Comparison of ENCODE assay signal across 10 cellular contexts in the genomic region with DNA sequence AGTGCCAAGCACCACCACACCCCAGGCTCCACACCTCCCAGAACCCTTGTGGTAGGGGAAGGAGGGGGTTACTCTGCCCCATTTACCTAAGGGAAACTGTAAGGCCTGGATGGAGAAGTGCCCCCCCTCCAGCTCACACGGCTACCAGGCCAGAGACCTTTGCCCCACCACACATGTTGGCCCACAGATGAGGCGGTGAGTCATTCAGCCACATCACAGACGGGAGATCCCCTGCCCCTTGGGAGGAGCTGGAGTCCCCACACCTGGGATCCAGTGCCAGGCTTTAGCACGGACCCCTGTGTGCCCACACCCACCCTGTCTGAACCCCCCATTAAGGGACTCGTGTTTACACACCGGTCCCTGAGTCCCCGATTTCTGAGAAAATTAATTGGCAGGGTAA. TPM values are rescaled to one million over a fixed set of nuclear protein-coding genes. Genes with fewer than 3 reads are reported as not detected.
A peak's percentile ranks its signal among the peaks of the same experiment; 100 is the strongest.
DNase-seq lines count a peak whose midpoint lies in the region; ATAC-seq and TF ChIP-seq lines count a peak whose summit lies in the region.
"Had no signal": no experiment of that assay in that cellular context is flagged by ENCODE, and none has a peak within 500 bp of the region (broad histone marks: within the 10 kb centered on the region; RNA-seq: fewer than 3 reads in every experiment).

No MANE protein-coding gene starts in this region.

- H3K27ac Mint-ChIP-seq in activated T-helper 17 cell treated with anti-CD3 and anti-CD28 coated beads, Interleukin-2, amount 50 U/mL, for 72 hours, result no peak overlapping the region
- H3K27ac Mint-ChIP-seq in neural progenitor cell, result peak overlapping the region; percentile 26
- H3K27ac Mint-ChIP-seq: IgD-negative memory B cell had no signal

- H3K27me3 Mint-ChIP-seq in activated T-helper 17 cell treated with anti-CD3 and anti-CD28 coated beads, Interleukin-2, amount 50 U/mL, for 72 hours, result peaks cover 27% of the 10 kb centered on the region
- peaks cover 19% of the 10 kb centered on the region for H3K27me3 Mint-ChIP-seq in neural progenitor cell (ENCODE audit: insufficient read depth, low read depth)

- DNase-seq in GM12865 (ENCODE audit: low read depth) (peak; percentile 26), HS-5 (ENCODE audit: low read depth) (peak; percentile 11), neural progenitor cell (ENCODE audit: low spot score) (no peak), cerebellum (ENCODE audit: low spot score) (no peak), NCI-H524 (lab: John Stamatoyannopoulos, UW) (no peak)
- DNase-seq: foreskin melanocyte had no signal

- TF ChIP-seq CTCF in GM12865 (IDR thresholded peaks at IDR 0.05; ENCODE audit: insufficient read depth, low read depth, low read length, missing control alignments), result no peak
- TF ChIP-seq CTCF in neural progenitor cell (IDR thresholded peaks at IDR 0.05), result no peak

- H3K9me3 ChIP-seq in neural progenitor cell (ENCODE audit: low read depth), result no peaks in the 10 kb centered on the region
- H3K9me3 ChIP-seq: SJSA1 had no signal

- H3K79me2 ChIP-seq in neural progenitor cell (ENCODE audit: low read depth), result no peaks in the 10 kb centered on the region

- H2AFZ ChIP-seq in neural progenitor cell (replicated peaks), result no peak overlapping the region

- H3K4me1 Mint-ChIP-seq in activated T-helper 17 cell treated with anti-CD3 and anti-CD28 coated beads, Interleukin-2, amount 50 U/mL, for 72 hours, result no peaks in the 10 kb centered on the region
- peaks cover 45% of the 10 kb centered on the region for H3K4me1 Mint-ChIP-seq in neural progenitor cell

- no peaks in the 10 kb centered on the region for H3K36me3 ChIP-seq in neural progenitor cell
- H3K36me3 ChIP-seq: SJSA1 had no signal

- H3K4me3 Mint-ChIP-seq in activated T-helper 17 cell treated with anti-CD3 and anti-CD28 coated beads, Interleukin-2, amount 50 U/mL, for 72 hours, result no peak overlapping the region
- peak overlapping the region; percentile 18 for H3K4me3 Mint-ChIP-seq in neural progenitor cell

- H3K27me3 ChIP-seq in neural progenitor cell, result peaks cover 65% of the 10 kb centered on the region

- H3K9me3 Mint-ChIP-seq in activated T-helper 17 cell treated with anti-CD3 and anti-CD28 coated beads, Interleukin-2, amount 50 U/mL, for 72 hours, result no peaks in the 10 kb centered on the region
- H3K9me3 Mint-ChIP-seq in neural progenitor cell, result no peaks in the 10 kb centered on the region
- H3K9me3 Mint-ChIP-seq: IgD-negative memory B cell had no signal

- no peak overlapping the region for H3K27ac ChIP-seq in neural progenitor cell
- H3K27ac ChIP-seq: SJSA1 had no signal

- peaks cover 14% of the 10 kb centered on the region for H3K4me1 ChIP-seq in neural progenitor cell
- H3K4me1 ChIP-seq: SJSA1 had no signal

- ATAC-seq in activated T-helper 17 cell treated with anti-CD3 and anti-CD28 coated beads, Interleukin-2, amount 50 U/mL, for 72 hours (replicated peaks), result peak; percentile 88
- ATAC-seq in HG03097 (IDR thresholded peaks at IDR 0.05; ENCODE audit: low FRiP score, unreplicated experiment), result no peak

- H3K36me3 Mint-ChIP-seq in activated T-helper 17 cell treated with anti-CD3 and anti-CD28 coated beads, Interleukin-2, amount 50 U/mL, for 72 hours (ENCODE audit: low read depth), result no peaks in the 10 kb centered on the region
- no peaks in the 10 kb centered on the region for H3K36me3 Mint-ChIP-seq in neural progenitor cell
- H3K36me3 Mint-ChIP-seq: IgD-negative memory B cell had no signal

- no peaks in the 10 kb centered on the region for H4K20me1 ChIP-seq in neural progenitor cell (ENCODE audit: low read depth)

- H3K4me2 ChIP-seq in neural progenitor cell, result no peak overlapping the region

- H3F3A ChIP-seq in neural progenitor cell (ENCODE audit: low read depth), result peaks cover 20% of the 10 kb centered on the region

- H3K4me3 ChIP-seq in GM12865 (ENCODE audit: low read depth, low read length) (no peak overlapping the region), neural progenitor cell (no peak overlapping the region)
- H3K4me3 ChIP-seq: SJSA1 had no signal

- H3K9ac ChIP-seq in neural progenitor cell, result no peak overlapping the region

RNA-seq across cellular contexts. Expression of gene CDKN1C, which starts 24.9 kb away (rescaled TPM):
- 10 to 100 TPM in 1 of 2 donors, under 1 TPM in 1; 0.58 to 34.8 TPM for total RNA-seq in activated T-helper 17 cell treated with anti-CD3 and anti-CD28 coated beads, Interleukin-2, amount 50 U/mL, for 72 hours
- total RNA-seq in neural progenitor cell (ENCODE audit: low replicate concordance) (47.8 and 49.3 TPM in 2 replicates), cerebellum (21.8 TPM)

Comparison
In these comparisons a context has a peak if more than half of its experiments do, and no peak if none do; other contexts are left out.
1. DNase-seq: peak in GM12865 (single experiment) and HS-5 (single experiment); none in neural progenitor cell (single experiment), cerebellum (single experiment) and NCI-H524 (0 of 2).